Comparison of ENCODE assay signal across 1 cellular context in the genomic region with DNA sequence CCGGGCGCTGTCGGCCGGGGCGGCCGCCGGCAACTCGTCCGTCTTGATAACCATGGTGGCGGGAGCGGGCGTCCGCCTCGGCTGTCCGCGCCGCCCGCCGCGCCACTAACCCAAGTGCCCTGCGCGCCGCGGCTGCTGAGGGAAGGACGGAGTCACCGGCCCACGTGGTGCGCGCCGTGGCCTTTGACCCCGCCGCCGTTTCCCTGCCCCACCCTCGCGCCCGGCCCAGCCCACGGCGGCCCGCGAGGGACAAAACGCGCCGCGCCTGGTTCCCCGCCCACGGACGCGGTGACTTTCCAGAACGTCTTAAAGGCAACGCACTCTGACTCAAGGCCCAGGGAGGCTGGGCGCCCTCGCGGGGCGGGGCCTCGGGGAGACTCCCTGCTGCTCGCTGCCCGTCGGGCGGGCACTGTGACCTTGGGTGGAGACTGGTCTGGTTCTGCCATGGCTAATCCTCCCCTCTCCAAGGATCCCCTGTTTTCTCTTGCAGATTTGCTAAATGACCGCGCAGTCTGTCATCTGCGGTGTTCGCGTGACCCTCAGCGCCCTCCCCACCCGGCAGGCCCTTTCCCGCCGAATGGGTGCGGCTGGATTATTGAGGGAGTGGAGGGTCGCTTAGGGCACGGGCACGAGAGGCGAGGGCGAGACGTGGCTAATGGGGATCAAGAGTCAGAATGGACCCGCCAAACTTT.
A peak's percentile ranks its signal among the peaks of the same experiment; 100 is the strongest.
TF ChIP-seq lines count a peak whose summit lies in the region.

A gene with protein sequence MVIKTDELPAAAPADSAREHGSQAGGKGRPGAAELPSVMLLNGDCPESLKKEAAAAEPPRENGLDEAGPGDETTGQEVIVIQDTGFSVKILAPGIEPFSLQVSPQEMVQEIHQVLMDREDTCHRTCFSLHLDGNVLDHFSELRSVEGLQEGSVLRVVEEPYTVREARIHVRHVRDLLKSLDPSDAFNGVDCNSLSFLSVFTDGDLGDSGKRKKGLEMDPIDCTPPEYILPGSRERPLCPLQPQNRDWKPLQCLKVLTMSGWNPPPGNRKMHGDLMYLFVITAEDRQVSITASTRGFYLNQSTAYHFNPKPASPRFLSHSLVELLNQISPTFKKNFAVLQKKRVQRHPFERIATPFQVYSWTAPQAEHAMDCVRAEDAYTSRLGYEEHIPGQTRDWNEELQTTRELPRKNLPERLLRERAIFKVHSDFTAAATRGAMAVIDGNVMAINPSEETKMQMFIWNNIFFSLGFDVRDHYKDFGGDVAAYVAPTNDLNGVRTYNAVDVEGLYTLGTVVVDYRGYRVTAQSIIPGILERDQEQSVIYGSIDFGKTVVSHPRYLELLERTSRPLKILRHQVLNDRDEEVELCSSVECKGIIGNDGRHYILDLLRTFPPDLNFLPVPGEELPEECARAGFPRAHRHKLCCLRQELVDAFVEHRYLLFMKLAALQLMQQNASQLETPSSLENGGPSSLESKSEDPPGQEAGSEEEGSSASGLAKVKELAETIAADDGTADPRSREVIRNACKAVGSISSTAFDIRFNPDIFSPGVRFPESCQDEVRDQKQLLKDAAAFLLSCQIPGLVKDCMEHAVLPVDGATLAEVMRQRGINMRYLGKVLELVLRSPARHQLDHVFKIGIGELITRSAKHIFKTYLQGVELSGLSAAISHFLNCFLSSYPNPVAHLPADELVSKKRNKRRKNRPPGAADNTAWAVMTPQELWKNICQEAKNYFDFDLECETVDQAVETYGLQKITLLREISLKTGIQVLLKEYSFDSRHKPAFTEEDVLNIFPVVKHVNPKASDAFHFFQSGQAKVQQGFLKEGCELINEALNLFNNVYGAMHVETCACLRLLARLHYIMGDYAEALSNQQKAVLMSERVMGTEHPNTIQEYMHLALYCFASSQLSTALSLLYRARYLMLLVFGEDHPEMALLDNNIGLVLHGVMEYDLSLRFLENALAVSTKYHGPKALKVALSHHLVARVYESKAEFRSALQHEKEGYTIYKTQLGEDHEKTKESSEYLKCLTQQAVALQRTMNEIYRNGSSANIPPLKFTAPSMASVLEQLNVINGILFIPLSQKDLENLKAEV (N-terminal part only) (minus strand): TSS at position 157 of the 692 bp plus-strand sequence. CDS start 103 bp downstream, at position 54.

TF ChIP-seq in HEK293, 187 proteins besides CTCF, POLR2A, EP300 and RAD21 (continued from another document and continues in another):
- TF ChIP-seq ZNF132 (tag by site-specific recombination; IDR thresholded peaks at IDR 0.05; ENCODE audit: borderline replicate concordance) = no peak
- TF ChIP-seq, protein P1, sequence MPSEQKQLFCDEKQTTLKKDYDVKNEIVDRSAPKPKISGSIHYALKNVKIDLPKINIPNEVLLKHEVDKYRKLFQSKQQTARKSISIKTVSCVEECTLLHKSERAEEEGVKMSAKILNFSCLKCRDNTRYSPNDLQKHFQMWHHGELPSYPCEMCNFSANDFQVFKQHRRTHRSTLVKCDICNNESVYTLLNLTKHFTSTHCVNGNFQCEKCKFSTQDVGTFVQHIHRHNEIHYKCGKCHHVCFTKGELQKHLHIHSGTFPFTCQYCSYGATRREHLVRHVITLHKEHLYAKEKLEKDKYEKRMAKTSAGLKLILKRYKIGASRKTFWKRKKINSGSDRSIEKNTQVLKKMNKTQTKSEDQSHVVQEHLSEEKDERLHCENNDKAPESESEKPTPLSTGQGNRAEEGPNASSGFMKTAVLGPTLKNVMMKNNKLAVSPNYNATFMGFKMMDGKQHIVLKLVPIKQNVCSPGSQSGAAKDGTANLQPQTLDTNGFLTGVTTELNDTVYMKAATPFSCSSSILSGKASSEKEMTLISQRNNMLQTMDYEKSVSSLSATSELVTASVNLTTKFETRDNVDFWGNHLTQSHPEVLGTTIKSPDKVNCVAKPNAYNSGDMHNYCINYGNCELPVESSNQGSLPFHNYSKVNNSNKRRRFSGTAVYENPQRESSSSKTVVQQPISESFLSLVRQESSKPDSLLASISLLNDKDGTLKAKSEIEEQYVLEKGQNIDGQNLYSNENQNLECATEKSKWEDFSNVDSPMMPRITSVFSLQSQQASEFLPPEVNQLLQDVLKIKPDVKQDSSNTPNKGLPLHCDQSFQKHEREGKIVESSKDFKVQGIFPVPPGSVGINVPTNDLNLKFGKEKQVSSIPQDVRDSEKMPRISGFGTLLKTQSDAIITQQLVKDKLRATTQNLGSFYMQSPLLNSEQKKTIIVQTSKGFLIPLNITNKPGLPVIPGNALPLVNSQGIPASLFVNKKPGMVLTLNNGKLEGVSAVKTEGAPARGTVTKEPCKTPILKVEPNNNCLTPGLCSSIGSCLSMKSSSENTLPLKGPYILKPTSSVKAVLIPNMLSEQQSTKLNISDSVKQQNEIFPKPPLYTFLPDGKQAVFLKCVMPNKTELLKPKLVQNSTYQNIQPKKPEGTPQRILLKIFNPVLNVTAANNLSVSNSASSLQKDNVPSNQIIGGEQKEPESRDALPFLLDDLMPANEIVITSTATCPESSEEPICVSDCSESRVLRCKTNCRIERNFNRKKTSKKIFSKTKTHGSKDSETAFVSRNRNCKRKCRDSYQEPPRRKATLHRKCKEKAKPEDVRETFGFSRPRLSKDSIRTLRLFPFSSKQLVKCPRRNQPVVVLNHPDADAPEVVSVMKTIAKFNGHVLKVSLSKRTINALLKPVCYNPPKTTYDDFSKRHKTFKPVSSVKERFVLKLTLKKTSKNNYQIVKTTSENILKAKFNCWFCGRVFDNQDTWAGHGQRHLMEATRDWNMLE (tag by site-specific recombination; conservative IDR thresholded peaks at IDR 0.05; ENCODE audit: low read depth) = no peak
- TF ChIP-seq ZNF791 (tag by site-specific recombination; IDR thresholded peaks at IDR 0.05) = no peak
- TF ChIP-seq ZNF677 (tag by site-specific recombination; IDR thresholded peaks at IDR 0.05) = no peak
- TF ChIP-seq ZNF660 (tag by site-specific recombination; IDR thresholded peaks at IDR 0.05) = no peak; the same call in 1 of the 2 replicates
- 0 out of 2 replicates have a peak, but pooled peaks have one; percentile 29 for TF ChIP-seq ZNF391 (tag by site-specific recombination; IDR thresholded peaks at IDR 0.05; ENCODE audit: borderline replicate concordance, low read depth)
- TF ChIP-seq, protein P2, sequence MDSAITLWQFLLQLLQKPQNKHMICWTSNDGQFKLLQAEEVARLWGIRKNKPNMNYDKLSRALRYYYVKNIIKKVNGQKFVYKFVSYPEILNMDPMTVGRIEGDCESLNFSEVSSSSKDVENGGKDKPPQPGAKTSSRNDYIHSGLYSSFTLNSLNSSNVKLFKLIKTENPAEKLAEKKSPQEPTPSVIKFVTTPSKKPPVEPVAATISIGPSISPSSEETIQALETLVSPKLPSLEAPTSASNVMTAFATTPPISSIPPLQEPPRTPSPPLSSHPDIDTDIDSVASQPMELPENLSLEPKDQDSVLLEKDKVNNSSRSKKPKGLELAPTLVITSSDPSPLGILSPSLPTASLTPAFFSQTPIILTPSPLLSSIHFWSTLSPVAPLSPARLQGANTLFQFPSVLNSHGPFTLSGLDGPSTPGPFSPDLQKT (IDR thresholded peaks at IDR 0.05; ENCODE audit: borderline replicate concordance, low read depth, low read length) = no peak
- TF ChIP-seq ZNF155 (tag by site-specific recombination; IDR thresholded peaks at IDR 0.05) = no peak
- no peak for TF ChIP-seq ZNF473 (tag by site-specific recombination; IDR thresholded peaks at IDR 0.05)
- TF ChIP-seq, protein P3, sequence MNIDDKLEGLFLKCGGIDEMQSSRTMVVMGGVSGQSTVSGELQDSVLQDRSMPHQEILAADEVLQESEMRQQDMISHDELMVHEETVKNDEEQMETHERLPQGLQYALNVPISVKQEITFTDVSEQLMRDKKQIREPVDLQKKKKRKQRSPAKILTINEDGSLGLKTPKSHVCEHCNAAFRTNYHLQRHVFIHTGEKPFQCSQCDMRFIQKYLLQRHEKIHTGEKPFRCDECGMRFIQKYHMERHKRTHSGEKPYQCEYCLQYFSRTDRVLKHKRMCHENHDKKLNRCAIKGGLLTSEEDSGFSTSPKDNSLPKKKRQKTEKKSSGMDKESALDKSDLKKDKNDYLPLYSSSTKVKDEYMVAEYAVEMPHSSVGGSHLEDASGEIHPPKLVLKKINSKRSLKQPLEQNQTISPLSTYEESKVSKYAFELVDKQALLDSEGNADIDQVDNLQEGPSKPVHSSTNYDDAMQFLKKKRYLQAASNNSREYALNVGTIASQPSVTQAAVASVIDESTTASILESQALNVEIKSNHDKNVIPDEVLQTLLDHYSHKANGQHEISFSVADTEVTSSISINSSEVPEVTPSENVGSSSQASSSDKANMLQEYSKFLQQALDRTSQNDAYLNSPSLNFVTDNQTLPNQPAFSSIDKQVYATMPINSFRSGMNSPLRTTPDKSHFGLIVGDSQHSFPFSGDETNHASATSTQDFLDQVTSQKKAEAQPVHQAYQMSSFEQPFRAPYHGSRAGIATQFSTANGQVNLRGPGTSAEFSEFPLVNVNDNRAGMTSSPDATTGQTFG (tag by site-specific recombination; IDR thresholded peaks at IDR 0.05; ENCODE audit: borderline replicate concordance) = no peak
- TF ChIP-seq ZNF843 (tag by site-specific recombination; IDR thresholded peaks at IDR 0.05) = peak; percentile 64; the same call in 1 of the 2 replicates
- TF ChIP-seq ZNF112 (tag by site-specific recombination; IDR thresholded peaks at IDR 0.05) = no peak
- TF ChIP-seq, protein P4, sequence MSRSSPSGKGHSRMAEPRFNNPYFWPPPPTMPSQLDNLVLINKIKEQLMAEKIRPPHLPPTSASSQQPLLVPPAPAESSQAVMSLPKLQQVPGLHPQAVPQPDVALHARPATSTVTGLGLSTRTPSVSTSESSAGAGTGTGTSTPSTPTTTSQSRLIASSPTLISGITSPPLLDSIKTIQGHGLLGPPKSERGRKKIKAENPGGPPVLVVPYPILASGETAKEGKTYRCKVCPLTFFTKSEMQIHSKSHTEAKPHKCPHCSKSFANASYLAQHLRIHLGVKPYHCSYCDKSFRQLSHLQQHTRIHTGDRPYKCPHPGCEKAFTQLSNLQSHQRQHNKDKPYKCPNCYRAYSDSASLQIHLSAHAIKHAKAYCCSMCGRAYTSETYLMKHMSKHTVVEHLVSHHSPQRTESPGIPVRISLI (tag by site-specific recombination; IDR thresholded peaks at IDR 0.05) = no peak
- peak; percentile 93; the same call in 1 of the 2 replicates for TF ChIP-seq KLF10 (tag by site-specific recombination; IDR thresholded peaks at IDR 0.05)
- TF ChIP-seq, protein P5, sequence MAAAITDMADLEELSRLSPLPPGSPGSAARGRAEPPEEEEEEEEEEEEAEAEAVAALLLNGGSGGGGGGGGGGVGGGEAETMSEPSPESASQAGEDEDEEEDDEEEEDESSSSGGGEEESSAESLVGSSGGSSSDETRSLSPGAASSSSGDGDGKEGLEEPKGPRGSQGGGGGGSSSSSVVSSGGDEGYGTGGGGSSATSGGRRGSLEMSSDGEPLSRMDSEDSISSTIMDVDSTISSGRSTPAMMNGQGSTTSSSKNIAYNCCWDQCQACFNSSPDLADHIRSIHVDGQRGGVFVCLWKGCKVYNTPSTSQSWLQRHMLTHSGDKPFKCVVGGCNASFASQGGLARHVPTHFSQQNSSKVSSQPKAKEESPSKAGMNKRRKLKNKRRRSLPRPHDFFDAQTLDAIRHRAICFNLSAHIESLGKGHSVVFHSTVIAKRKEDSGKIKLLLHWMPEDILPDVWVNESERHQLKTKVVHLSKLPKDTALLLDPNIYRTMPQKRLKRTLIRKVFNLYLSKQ (tag by site-specific recombination; IDR thresholded peaks at IDR 0.05; ENCODE audit: borderline replicate concordance) = no peak
- peak; percentile 43; the same call in 1 of the 2 replicates for TF ChIP-seq ZFP69B (tag by site-specific recombination; IDR thresholded peaks at IDR 0.05)
- no peak for TF ChIP-seq ZBTB1 (tag by site-specific recombination; IDR thresholded peaks at IDR 0.05)
- no peak for TF ChIP-seq ZNF23 (tag by site-specific recombination; IDR thresholded peaks at IDR 0.05; ENCODE audit: borderline replicate concordance)
- peak; percentile 68; the same call in 1 of the 2 replicates for TF ChIP-seq ZNF600 (tag by site-specific recombination; IDR thresholded peaks at IDR 0.05)
- peak; percentile 66 for TF ChIP-seq ZEB2 (tag by site-specific recombination; IDR thresholded peaks at IDR 0.05)
- peak; percentile 94 for TF ChIP-seq KLF8 (tag by site-specific recombination; IDR thresholded peaks at IDR 0.05)
- no peak for TF ChIP-seq ZNF292 (tag by site-specific recombination; IDR thresholded peaks at IDR 0.05; ENCODE audit: borderline replicate concordance, low read depth)
- no peak for TF ChIP-seq REPIN1 (tag by site-specific recombination; IDR thresholded peaks at IDR 0.05; ENCODE audit: low read depth)
- no peak for TF ChIP-seq SCRT2 (tag by site-specific recombination; IDR thresholded peaks at IDR 0.05)
- no peak for TF ChIP-seq ZNF221 (tag by site-specific recombination; IDR thresholded peaks at IDR 0.05; ENCODE audit: borderline replicate concordance)
- TF ChIP-seq, protein P6, sequence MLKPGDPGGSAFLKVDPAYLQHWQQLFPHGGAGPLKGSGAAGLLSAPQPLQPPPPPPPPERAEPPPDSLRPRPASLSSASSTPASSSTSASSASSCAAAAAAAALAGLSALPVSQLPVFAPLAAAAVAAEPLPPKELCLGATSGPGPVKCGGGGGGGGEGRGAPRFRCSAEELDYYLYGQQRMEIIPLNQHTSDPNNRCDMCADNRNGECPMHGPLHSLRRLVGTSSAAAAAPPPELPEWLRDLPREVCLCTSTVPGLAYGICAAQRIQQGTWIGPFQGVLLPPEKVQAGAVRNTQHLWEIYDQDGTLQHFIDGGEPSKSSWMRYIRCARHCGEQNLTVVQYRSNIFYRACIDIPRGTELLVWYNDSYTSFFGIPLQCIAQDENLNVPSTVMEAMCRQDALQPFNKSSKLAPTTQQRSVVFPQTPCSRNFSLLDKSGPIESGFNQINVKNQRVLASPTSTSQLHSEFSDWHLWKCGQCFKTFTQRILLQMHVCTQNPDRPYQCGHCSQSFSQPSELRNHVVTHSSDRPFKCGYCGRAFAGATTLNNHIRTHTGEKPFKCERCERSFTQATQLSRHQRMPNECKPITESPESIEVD (tag by site-specific recombination; IDR thresholded peaks at IDR 0.05) = no peak
- TF ChIP-seq ZNF184 (tag by site-specific recombination; IDR thresholded peaks at IDR 0.05) = no peak; the same call in 1 of the 2 replicates
- TF ChIP-seq SP7 (tag by site-specific recombination; IDR thresholded peaks at IDR 0.05) = peak; percentile 73
- no peak for TF ChIP-seq ZNF169 (tag by site-specific recombination; IDR thresholded peaks at IDR 0.05)
- TF ChIP-seq ZNF10 (tag by site-specific recombination; IDR thresholded peaks at IDR 0.05) = peak; percentile 13; the same call in 1 of the 2 replicates
- no peak for TF ChIP-seq ZNF623 (tag by site-specific recombination; IDR thresholded peaks at IDR 0.05)
- TF ChIP-seq ZNF837 (tag by site-specific recombination; IDR thresholded peaks at IDR 0.05) = no peak
- no peak for TF ChIP-seq ZNF416 (tag by site-specific recombination; IDR thresholded peaks at IDR 0.05)
- TF ChIP-seq, protein P7, sequence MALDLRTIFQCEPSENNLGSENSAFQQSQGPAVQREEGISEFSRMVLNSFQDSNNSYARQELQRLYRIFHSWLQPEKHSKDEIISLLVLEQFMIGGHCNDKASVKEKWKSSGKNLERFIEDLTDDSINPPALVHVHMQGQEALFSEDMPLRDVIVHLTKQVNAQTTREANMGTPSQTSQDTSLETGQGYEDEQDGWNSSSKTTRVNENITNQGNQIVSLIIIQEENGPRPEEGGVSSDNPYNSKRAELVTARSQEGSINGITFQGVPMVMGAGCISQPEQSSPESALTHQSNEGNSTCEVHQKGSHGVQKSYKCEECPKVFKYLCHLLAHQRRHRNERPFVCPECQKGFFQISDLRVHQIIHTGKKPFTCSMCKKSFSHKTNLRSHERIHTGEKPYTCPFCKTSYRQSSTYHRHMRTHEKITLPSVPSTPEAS (tag by site-specific recombination; IDR thresholded peaks at IDR 0.05) = no peak
